13 cellular contexts compared by ENCODE assay signal in genomic region chr9:137111788-137112563, GRCh38. TPM values are rescaled to one million over a fixed set of nuclear protein-coding genes. Genes with fewer than 3 reads are reported as not detected.
DNase-seq lines count a peak whose midpoint lies in the region; ATAC-seq and TF ChIP-seq lines count a peak whose summit lies in the region.
"Had no signal": no experiment of that assay in that cellular context is flagged by ENCODE, and none has a peak within 500 bp of the region (broad histone marks: within the 10 kb centered on the region; RNA-seq: fewer than 3 reads in every experiment).

No MANE protein-coding gene starts in this region.

- no peak for ATAC-seq in natural killer cell
- ATAC-seq in natural killer cell treated with Interleukin-12 subunit alpha and Interleukin-12 subunit beta and Interleukin-15 and Interleukin-18, amount 100 ng/mL, for 72 hours, result no peak
- ATAC-seq in HG02870 (IDR thresholded peaks at IDR 0.05; ENCODE audit: unreplicated experiment), result no peak
- ATAC-seq in GM21515 (IDR thresholded peaks at IDR 0.05; ENCODE audit: unreplicated experiment), result no peak

- H3K4me3 ChIP-seq in H7 (ENCODE audit: insufficient read depth, low read depth, low read length), result no peak overlapping the region
- H3K4me3 ChIP-seq: GM23248 had no signal

- intact Hi-C loops in natural killer cell (cut with micrococcal nuclease), result no loop called here
- intact Hi-C loops in activated T-helper 2 cell treated with anti-CD3 and anti-CD28 coated beads, Interferon-gamma antibody, Interleukin-2, Interleukin-4, amounts not matched to agents 10 μg/mL and 5 μg/mL and 100 μg/mL, durations not matched to agents 14 hours and 24 hours and 36 hours (cut with micrococcal nuclease), result no loop called here

- peaks cover 2% of the 10 kb centered on the region; the same call in 1 of the 2 replicates for H3K36me3 ChIP-seq in H7 (replicated peaks; ENCODE audit: control insufficient read depth, insufficient read depth, low read length)

- no peaks in the 10 kb centered on the region for H3K36me3 Mint-ChIP-seq in natural killer cell
- no peaks in the 10 kb centered on the region for H3K36me3 Mint-ChIP-seq in natural killer cell treated with Interleukin-12 subunit alpha and Interleukin-12 subunit beta and Interleukin-15 and Interleukin-18, amount 100 ng/mL, for 72 hours
- H3K36me3 Mint-ChIP-seq in activated T-helper 2 cell treated with anti-CD3 and anti-CD28 coated beads, Interferon-gamma antibody, Interleukin-2, Interleukin-4, amounts not matched to agents 10 μg/mL and 5 μg/mL and 100 μg/mL, durations not matched to agents 14 hours and 24 hours and 36 hours (ENCODE audit: low read depth), result peaks cover 26% of the 10 kb centered on the region
- H3K36me3 Mint-ChIP-seq in glutamatergic neuron (ENCODE audit: unreplicated experiment), result no peaks in the 10 kb centered on the region

- no peaks in the 10 kb centered on the region for H3K4me1 Mint-ChIP-seq in natural killer cell
- peaks cover 0 to 5% of the 10 kb centered on the region in 2 donors for H3K4me1 Mint-ChIP-seq in natural killer cell treated with Interleukin-12 subunit alpha and Interleukin-12 subunit beta and Interleukin-15 and Interleukin-18, amount 100 ng/mL, for 72 hours (ENCODE audit: low read depth in 2 of 2)
- no peaks in the 10 kb centered on the region for H3K4me1 Mint-ChIP-seq in activated T-helper 2 cell treated with anti-CD3 and anti-CD28 coated beads, Interferon-gamma antibody, Interleukin-2, Interleukin-4, amounts not matched to agents 10 μg/mL and 5 μg/mL and 100 μg/mL, durations not matched to agents 14 hours and 24 hours and 36 hours (ENCODE audit: low read depth)
- peaks cover 2% of the 10 kb centered on the region for H3K4me1 Mint-ChIP-seq in glutamatergic neuron (ENCODE audit: low read depth, unreplicated experiment)

- DNase-seq in natural killer cell, result no peak
- DNase-seq in natural killer cell treated with Interleukin-12 subunit alpha and Interleukin-12 subunit beta and Interleukin-15 and Interleukin-18, amount 100 ng/mL, for 72 hours (ENCODE audit: low spot score), result no peak
- DNase-seq in H7, result peak; percentile 66
- DNase-seq in activated T-helper 2 cell treated with anti-CD3 and anti-CD28 coated beads, Interferon-gamma antibody, Interleukin-2, Interleukin-4, amounts not matched to agents 10 μg/mL and 5 μg/mL and 100 μg/mL, durations not matched to agents 14 hours and 24 hours and 36 hours (ENCODE audit: low spot score), result no peak
- no peak for DNase-seq in glutamatergic neuron
- DNase-seq: CD4-positive, alpha-beta memory T cell; COR-L47; DMS53; GF-D8; GM23248 had no signal

- TF ChIP-seq CTCF in natural killer cell (IDR thresholded peaks at IDR 0.05) (no peak), glutamatergic neuron (IDR thresholded peaks at IDR 0.05; ENCODE audit: partially characterized antibody, unreplicated experiment) (no peak)

- H3K9me3 Mint-ChIP-seq in natural killer cell (no peaks in the 10 kb centered on the region), glutamatergic neuron (ENCODE audit: unreplicated experiment) (no peaks in the 10 kb centered on the region)
- H3K9me3 Mint-ChIP-seq in natural killer cell treated with Interleukin-12 subunit alpha and Interleukin-12 subunit beta and Interleukin-15 and Interleukin-18, amount 100 ng/mL, for 72 hours, result no peaks in the 10 kb centered on the region
- H3K9me3 Mint-ChIP-seq in activated T-helper 2 cell treated with anti-CD3 and anti-CD28 coated beads, Interferon-gamma antibody, Interleukin-2, Interleukin-4, amounts not matched to agents 10 μg/mL and 5 μg/mL and 100 μg/mL, durations not matched to agents 14 hours and 24 hours and 36 hours, result no peaks in the 10 kb centered on the region
- H3K9me3 Mint-ChIP-seq: CD4-positive, alpha-beta memory T cell had no signal

- H3K27me3 Mint-ChIP-seq in natural killer cell (ENCODE audit: low read depth in 2 of 2) (no peaks in the 10 kb centered on the region), glutamatergic neuron (ENCODE audit: unreplicated experiment) (peaks cover 2% of the 10 kb centered on the region)
- H3K27me3 Mint-ChIP-seq in natural killer cell treated with Interleukin-12 subunit alpha and Interleukin-12 subunit beta and Interleukin-15 and Interleukin-18, amount 100 ng/mL, for 72 hours, result no peaks in the 10 kb centered on the region
- H3K27me3 Mint-ChIP-seq in activated T-helper 2 cell treated with anti-CD3 and anti-CD28 coated beads, Interferon-gamma antibody, Interleukin-2, Interleukin-4, amounts not matched to agents 10 μg/mL and 5 μg/mL and 100 μg/mL, durations not matched to agents 14 hours and 24 hours and 36 hours (ENCODE audit: low read depth), result no peaks in the 10 kb centered on the region
- H3K27me3 Mint-ChIP-seq: B cell; CD4-positive, alpha-beta memory T cell had no signal

- H3K4me3 Mint-ChIP-seq in natural killer cell (peak overlapping the region; percentile 35), glutamatergic neuron (ENCODE audit: unreplicated experiment) (no peak overlapping the region)
- no peak overlapping the region for H3K4me3 Mint-ChIP-seq in natural killer cell treated with Interleukin-12 subunit alpha and Interleukin-12 subunit beta and Interleukin-15 and Interleukin-18, amount 100 ng/mL, for 72 hours
- H3K4me3 Mint-ChIP-seq in activated T-helper 2 cell treated with anti-CD3 and anti-CD28 coated beads, Interferon-gamma antibody, Interleukin-2, Interleukin-4, amounts not matched to agents 10 μg/mL and 5 μg/mL and 100 μg/mL, durations not matched to agents 14 hours and 24 hours and 36 hours (ENCODE audit: low read depth), result peak overlapping the region; percentile 30

- peaks cover 26% of the 10 kb centered on the region for H3K27me3 ChIP-seq in H7 (ENCODE audit: control insufficient read depth, insufficient read depth, low read length)

- no peak overlapping the region for H3K27ac Mint-ChIP-seq in natural killer cell
- H3K27ac Mint-ChIP-seq in natural killer cell treated with Interleukin-12 subunit alpha and Interleukin-12 subunit beta and Interleukin-15 and Interleukin-18, amount 100 ng/mL, for 72 hours, result no peak overlapping the region
- H3K27ac Mint-ChIP-seq in activated T-helper 2 cell treated with anti-CD3 and anti-CD28 coated beads, Interferon-gamma antibody, Interleukin-2, Interleukin-4, amounts not matched to agents 10 μg/mL and 5 μg/mL and 100 μg/mL, durations not matched to agents 14 hours and 24 hours and 36 hours, result no peak overlapping the region
- H3K27ac Mint-ChIP-seq in glutamatergic neuron (ENCODE audit: unreplicated experiment), result no peak overlapping the region
- H3K27ac Mint-ChIP-seq: B cell had no signal

RNA-seq across cellular contexts. Expression of gene DPP7, which starts 2.6 kb away (rescaled TPM):
- total RNA-seq in natural killer cell (100 to 1,000 TPM; 233 to 264 (median 251) TPM), glutamatergic neuron (ENCODE audit: unreplicated experiment) (30.8 TPM)
- 100 to 1,000 TPM; 188 to 310 TPM for total RNA-seq in natural killer cell treated with Interleukin-12 subunit alpha and Interleukin-12 subunit beta and Interleukin-15 and Interleukin-18, amount 100 ng/mL, for 72 hours
- total RNA-seq in H7 (2014; rRNA removed; shearing (Covaris generic)), result 15.8 and 18.2 TPM in 2 replicates
- total RNA-seq in activated T-helper 2 cell treated with anti-CD3 and anti-CD28 coated beads, Interferon-gamma antibody, Interleukin-2, Interleukin-4, amounts not matched to agents 10 μg/mL and 5 μg/mL and 100 μg/mL, durations not matched to agents 14 hours and 24 hours and 36 hours, result 318 and 321 TPM in 2 replicates

RNA-seq across cellular contexts. Expression of gene MAN1B1, which starts 25.2 kb away (rescaled TPM):
- 10 to 100 TPM; 75.1 to 99.4 (median 80.4) TPM for total RNA-seq in natural killer cell
- 10 to 100 TPM; 34.1 to 55.8 TPM for total RNA-seq in natural killer cell treated with Interleukin-12 subunit alpha and Interleukin-12 subunit beta and Interleukin-15 and Interleukin-18, amount 100 ng/mL, for 72 hours
- 70.5 and 70.9 TPM in 2 replicates for total RNA-seq in H7 (2014; rRNA removed; shearing (Covaris generic))
- total RNA-seq in activated T-helper 2 cell treated with anti-CD3 and anti-CD28 coated beads, Interferon-gamma antibody, Interleukin-2, Interleukin-4, amounts not matched to agents 10 μg/mL and 5 μg/mL and 100 μg/mL, durations not matched to agents 14 hours and 24 hours and 36 hours, result 47.5 and 52.2 TPM in 2 replicates
- 59.8 TPM for total RNA-seq in glutamatergic neuron (ENCODE audit: unreplicated experiment)

RNA-seq across cellular contexts. Expression of gene GRIN1, which starts 27.0 kb away (rescaled TPM):
- total RNA-seq in natural killer cell (not detected), glutamatergic neuron (ENCODE audit: unreplicated experiment) (5.5 TPM)
- under 1 TPM in 1 of 2 donors, not detected in 1; 0.11 TPM for total RNA-seq in natural killer cell treated with Interleukin-12 subunit alpha and Interleukin-12 subunit beta and Interleukin-15 and Interleukin-18, amount 100 ng/mL, for 72 hours
- total RNA-seq in H7 (2014; rRNA removed; shearing (Covaris generic)), result 0.33 and 0.52 TPM in 2 replicates
- 0.07 TPM in 1 of 2 replicates, not detected in the other for total RNA-seq in activated T-helper 2 cell treated with anti-CD3 and anti-CD28 coated beads, Interferon-gamma antibody, Interleukin-2, Interleukin-4, amounts not matched to agents 10 μg/mL and 5 μg/mL and 100 μg/mL, durations not matched to agents 14 hours and 24 hours and 36 hours
- total RNA-seq: B cell; CD4-positive, alpha-beta memory T cell had no signal

RNA-seq across cellular contexts. Expression of gene UAP1L1, which starts 34.7 kb away (rescaled TPM):
- total RNA-seq in natural killer cell, result 10 to 100 TPM; 10.5 to 25.8 (median 19.3) TPM
- 10 to 100 TPM; 19.9 to 22.0 TPM for total RNA-seq in natural killer cell treated with Interleukin-12 subunit alpha and Interleukin-12 subunit beta and Interleukin-15 and Interleukin-18, amount 100 ng/mL, for 72 hours
- 9.0 and 14.9 TPM in 2 replicates for total RNA-seq in H7 (2014; rRNA removed; shearing (Covaris generic))
- total RNA-seq in activated T-helper 2 cell treated with anti-CD3 and anti-CD28 coated beads, Interferon-gamma antibody, Interleukin-2, Interleukin-4, amounts not matched to agents 10 μg/mL and 5 μg/mL and 100 μg/mL, durations not matched to agents 14 hours and 24 hours and 36 hours, result 20.0 and 22.3 TPM in 2 replicates
- total RNA-seq in glutamatergic neuron (ENCODE audit: unreplicated experiment), result 5.1 TPM

RNA-seq across cellular contexts. Expression of gene SAPCD2, which starts 41.6 kb away (rescaled TPM):
- total RNA-seq in natural killer cell (1 to 10 TPM in 2 of 3 donors, under 1 TPM in 1; 0.59 to 2.6 (median 1.0) TPM), glutamatergic neuron (ENCODE audit: unreplicated experiment) (13.5 TPM)
- total RNA-seq in natural killer cell treated with Interleukin-12 subunit alpha and Interleukin-12 subunit beta and Interleukin-15 and Interleukin-18, amount 100 ng/mL, for 72 hours, result 10 to 100 TPM in 1 of 2 donors, 1 to 10 TPM in 1; 9.5 to 20.8 TPM
- 59.7 and 59.9 TPM in 2 replicates for total RNA-seq in H7 (2014; rRNA removed; shearing (Covaris generic))
- total RNA-seq in activated T-helper 2 cell treated with anti-CD3 and anti-CD28 coated beads, Interferon-gamma antibody, Interleukin-2, Interleukin-4, amounts not matched to agents 10 μg/mL and 5 μg/mL and 100 μg/mL, durations not matched to agents 14 hours and 24 hours and 36 hours, result 26.5 and 27.1 TPM in 2 replicates

Comparison
In these comparisons a context has a peak if more than half of its experiments do, and no peak if none do; other contexts are left out.
1. H3K4me3 Mint-ChIP-seq: peak in natural killer cell (single experiment) and activated T-helper 2 cell treated with anti-CD3 and anti-CD28 coated beads, Interferon-gamma antibody, Interleukin-2, Interleukin-4, amounts not matched to agents 10 μg/mL and 5 μg/mL and 100 μg/mL, durations not matched to agents 14 hours and 24 hours and 36 hours (single experiment); none in natural killer cell treated with Interleukin-12 subunit alpha and Interleukin-12 subunit beta and Interleukin-15 and Interleukin-18, amount 100 ng/mL, for 72 hours (single experiment) and glutamatergic neuron (single experiment).